8 cellular contexts compared by ENCODE assay signal in the genomic region with DNA sequence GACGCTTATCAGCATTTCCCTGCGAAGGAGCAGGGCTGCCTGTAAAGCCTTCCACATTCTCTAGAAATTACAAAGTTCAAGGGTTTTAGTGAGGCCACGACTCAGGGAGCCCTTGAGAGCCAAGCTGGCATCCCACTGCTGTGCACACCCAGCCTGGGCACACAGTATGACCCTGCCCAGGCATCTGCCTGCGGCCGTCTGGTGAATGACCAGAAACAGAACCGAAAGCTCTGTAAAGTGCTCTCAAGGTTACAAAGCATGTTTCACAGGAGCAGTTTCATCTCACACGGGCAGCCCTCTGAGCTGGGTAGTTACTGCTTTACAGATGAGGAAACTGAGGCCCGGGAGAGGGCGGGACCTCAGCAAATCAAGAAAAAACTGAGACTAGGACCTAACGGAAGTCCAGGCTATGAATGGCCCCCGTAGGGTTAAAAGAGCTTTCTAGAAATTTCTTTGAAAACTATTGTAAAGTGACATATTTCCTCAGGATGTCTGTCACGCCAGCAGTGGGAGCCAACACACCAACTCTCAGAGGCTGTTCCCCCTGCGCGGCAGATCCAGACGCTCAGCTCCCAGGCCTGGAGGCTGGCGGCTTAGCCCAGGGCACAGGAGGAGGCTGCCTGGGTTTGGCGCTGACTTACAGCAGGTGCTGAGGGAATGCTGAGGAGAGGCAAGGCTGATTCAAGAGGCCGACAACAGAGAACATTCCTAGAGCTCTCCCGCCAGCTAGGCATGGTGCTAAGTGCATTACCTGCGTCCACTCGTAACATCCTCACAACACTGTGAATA. TPM values are rescaled to one million over a fixed set of nuclear protein-coding genes. Genes with fewer than 3 reads are reported as not detected.
DNase-seq lines count a peak whose midpoint lies in the region; ATAC-seq and TF ChIP-seq lines count a peak whose summit lies in the region.
"Had no signal": no experiment of that assay in that cellular context is flagged by ENCODE, and none has a peak within 500 bp of the region (broad histone marks: within the 10 kb centered on the region; RNA-seq: fewer than 3 reads in every experiment).

No MANE protein-coding gene starts in this region.

- no peak overlapping the region for H3K4me3 Mint-ChIP-seq in T-helper 17 cell

- H3K27me3 ChIP-seq in RWPE2 (ENCODE audit: insufficient read depth, poor library complexity, severe bottlenecking), result peaks cover 4% of the 10 kb centered on the region

- H3K9me3 ChIP-seq in RWPE2 (ENCODE audit: severe bottlenecking) (no peaks in the 10 kb centered on the region), T-helper 17 cell (ENCODE audit: control insufficient read depth, low read length, poor library complexity, severe bottlenecking) (no peaks in the 10 kb centered on the region)

- peaks cover 4% of the 10 kb centered on the region for H3K36me3 Mint-ChIP-seq in T-helper 17 cell (ENCODE audit: low read depth)

- no peaks in the 10 kb centered on the region for H3K27me3 Mint-ChIP-seq in T-helper 17 cell

- ATAC-seq in GM19324 (IDR thresholded peaks at IDR 0.05; ENCODE audit: low FRiP score, unreplicated experiment) (peak; percentile 50), RWPE2 (ENCODE audit: low read depth) (0 out of 3 replicates have a peak, but pooled peaks have one; percentile 15), GM21515 (IDR thresholded peaks at IDR 0.05; ENCODE audit: unreplicated experiment) (no peak), T-helper 17 cell (no peak), HG03139 (IDR thresholded peaks at IDR 0.05; ENCODE audit: unreplicated experiment) (no peak)

- peak; percentile 44 for TF ChIP-seq CTCF in RWPE2 (IDR thresholded peaks at IDR 0.05; ENCODE audit: poor library complexity, severe bottlenecking)

- H3K27ac Mint-ChIP-seq in T-helper 17 cell, result no peak overlapping the region

- no peaks in the 10 kb centered on the region for H3K4me1 ChIP-seq in RWPE2 (ENCODE audit: insufficient read depth, poor library complexity, severe bottlenecking)

- H3K36me3 ChIP-seq in RWPE2 (ENCODE audit: low read depth), result no peaks in the 10 kb centered on the region

- H3K4me3 ChIP-seq in RWPE2 (ENCODE audit: severe bottlenecking), result no peak overlapping the region
- H3K4me3 ChIP-seq: PC-9 had no signal

- H3K27ac ChIP-seq in RWPE2 (ENCODE audit: poor library complexity, severe bottlenecking), result no peak overlapping the region
- H3K27ac ChIP-seq: PC-9 had no signal

- DNase-seq in DMS153 treated with DMSO at 0.1 percent for 48 hours (lab: John Stamatoyannopoulos, UW; ENCODE audit: unreplicated experiment) (peak; percentile 18), RWPE2 (ENCODE audit: low spot score) (no peak), lung microvascular endothelial cell (ENCODE audit: low read depth in 2 of 2) (peak; percentile 31 to 65), T-helper 17 cell (no peak)

- peaks cover 6% of the 10 kb centered on the region for H3K4me1 Mint-ChIP-seq in T-helper 17 cell

RNA-seq across cellular contexts. Expression of gene TCF20, which starts 7.7 kb away (rescaled TPM):
- total RNA-seq in lung microvascular endothelial cell (13.3 and 16.9 TPM in 2 replicates), T-helper 17 cell (10 to 100 TPM; 68.7 to 81.9 TPM)

Comparison
In these comparisons a context has a peak if more than half of its experiments do, and no peak if none do; other contexts are left out.
1. DNase-seq: peak in DMS153 treated with DMSO at 0.1 percent for 48 hours (single experiment) and lung microvascular endothelial cell (2 of 2); none in RWPE2 (single experiment) and T-helper 17 cell (0 of 3).
2. ATAC-seq: peak in GM19324 (single experiment) and RWPE2 (single experiment); none in GM21515 (single experiment), T-helper 17 cell (single experiment) and HG03139 (single experiment).